ENCODE assay signal across 1 cellular context in genomic region chr13:97296740-97297139, GRCh38.
TF ChIP-seq lines count a peak whose summit lies in the region.

No MANE protein-coding gene starts in this region.

TF ChIP-seq in liver, 16 proteins besides CTCF, POLR2A, EP300 and RAD21 (continued from another document):
- TF ChIP-seq, protein P1, sequence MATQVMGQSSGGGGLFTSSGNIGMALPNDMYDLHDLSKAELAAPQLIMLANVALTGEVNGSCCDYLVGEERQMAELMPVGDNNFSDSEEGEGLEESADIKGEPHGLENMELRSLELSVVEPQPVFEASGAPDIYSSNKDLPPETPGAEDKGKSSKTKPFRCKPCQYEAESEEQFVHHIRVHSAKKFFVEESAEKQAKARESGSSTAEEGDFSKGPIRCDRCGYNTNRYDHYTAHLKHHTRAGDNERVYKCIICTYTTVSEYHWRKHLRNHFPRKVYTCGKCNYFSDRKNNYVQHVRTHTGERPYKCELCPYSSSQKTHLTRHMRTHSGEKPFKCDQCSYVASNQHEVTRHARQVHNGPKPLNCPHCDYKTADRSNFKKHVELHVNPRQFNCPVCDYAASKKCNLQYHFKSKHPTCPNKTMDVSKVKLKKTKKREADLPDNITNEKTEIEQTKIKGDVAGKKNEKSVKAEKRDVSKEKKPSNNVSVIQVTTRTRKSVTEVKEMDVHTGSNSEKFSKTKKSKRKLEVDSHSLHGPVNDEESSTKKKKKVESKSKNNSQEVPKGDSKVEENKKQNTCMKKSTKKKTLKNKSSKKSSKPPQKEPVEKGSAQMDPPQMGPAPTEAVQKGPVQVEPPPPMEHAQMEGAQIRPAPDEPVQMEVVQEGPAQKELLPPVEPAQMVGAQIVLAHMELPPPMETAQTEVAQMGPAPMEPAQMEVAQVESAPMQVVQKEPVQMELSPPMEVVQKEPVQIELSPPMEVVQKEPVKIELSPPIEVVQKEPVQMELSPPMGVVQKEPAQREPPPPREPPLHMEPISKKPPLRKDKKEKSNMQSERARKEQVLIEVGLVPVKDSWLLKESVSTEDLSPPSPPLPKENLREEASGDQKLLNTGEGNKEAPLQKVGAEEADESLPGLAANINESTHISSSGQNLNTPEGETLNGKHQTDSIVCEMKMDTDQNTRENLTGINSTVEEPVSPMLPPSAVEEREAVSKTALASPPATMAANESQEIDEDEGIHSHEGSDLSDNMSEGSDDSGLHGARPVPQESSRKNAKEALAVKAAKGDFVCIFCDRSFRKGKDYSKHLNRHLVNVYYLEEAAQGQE (IDR thresholded peaks at IDR 0.05) = peak; percentile 36
- TF ChIP-seq NR2F2 (IDR thresholded peaks at IDR 0.05) = no peak
- TF ChIP-seq, protein P2, sequence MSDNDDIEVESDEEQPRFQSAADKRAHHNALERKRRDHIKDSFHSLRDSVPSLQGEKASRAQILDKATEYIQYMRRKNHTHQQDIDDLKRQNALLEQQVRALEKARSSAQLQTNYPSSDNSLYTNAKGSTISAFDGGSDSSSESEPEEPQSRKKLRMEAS (IDR thresholded peaks at IDR 0.05) = peak; percentile 16
- peak; percentile 24 for TF ChIP-seq ZBTB33 (IDR thresholded peaks at IDR 0.05)
- peak; percentile 5 for TF ChIP-seq FOXA2 (IDR thresholded peaks at IDR 0.05)
- no peak for TF ChIP-seq TAF1 (conservative IDR thresholded peaks at IDR 0.05)
- TF ChIP-seq, protein P3, sequence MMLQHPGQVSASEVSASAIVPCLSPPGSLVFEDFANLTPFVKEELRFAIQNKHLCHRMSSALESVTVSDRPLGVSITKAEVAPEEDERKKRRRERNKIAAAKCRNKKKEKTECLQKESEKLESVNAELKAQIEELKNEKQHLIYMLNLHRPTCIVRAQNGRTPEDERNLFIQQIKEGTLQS (IDR thresholded peaks at IDR 0.05) = no peak
- TF ChIP-seq HNF4G (IDR thresholded peaks at IDR 0.05) = peak; percentile 43
- peak; percentile 47 for TF ChIP-seq YY1 (IDR thresholded peaks at IDR 0.05)
- peak; percentile 82 to 86 for TF ChIP-seq HNF4A (conservative IDR thresholded peaks at IDR 0.05)
